8 cellular contexts compared by ENCODE assay signal in genomic region chr20:62793757-62794006, GRCh38. TPM values are rescaled to one million over a fixed set of nuclear protein-coding genes. Genes with fewer than 3 reads are reported as not detected.
A peak's percentile ranks its signal among the peaks of the same experiment; 100 is the strongest.
DNase-seq lines count a peak whose midpoint lies in the region; ATAC-seq and TF ChIP-seq lines count a peak whose summit lies in the region.

No MANE protein-coding gene starts in this region.

- peaks cover 6 to 50% (median 38%) of the 10 kb centered on the region in 9 donors for H3K4me1 ChIP-seq in heart right ventricle
- H3K4me1 ChIP-seq in uterus: peaks cover 0 to 10% of the 10 kb centered on the region in 2 donors

- DNase-seq in heart right ventricle (no peak), cardiac septum (ENCODE audit: low spot score) (no peak), astrocyte of the cerebellum (ENCODE audit: low read depth) (no peak), mesenteric fat pad (ENCODE audit: low spot score) (peak; percentile 92), uterus (no peak), T1000 (lab: John Stamatoyannopoulos, UW) (no peak), mucosa of gallbladder (ENCODE audit: low spot score) (no peak)

- H3K27ac ChIP-seq in heart right ventricle: peak overlapping the region; percentile 35 to 96 (median 89)
- H3K27ac ChIP-seq in uterus: peak overlapping the region; percentile 83 to 96

- H3K9me3 ChIP-seq in heart right ventricle (no peaks in the 10 kb centered on the region), uterus (no peaks in the 10 kb centered on the region)

- no peak for TF ChIP-seq POLR2A in uterus (IDR thresholded peaks at IDR 0.05)

- H3K4me3 ChIP-seq in heart right ventricle: peak overlapping the region in 9 of 10 donors; percentile 16 to 74 (median 42)
- peak overlapping the region; percentile 29 for H3K4me3 ChIP-seq in astrocyte of the cerebellum (ENCODE audit: low read depth, low read length)
- H3K4me3 ChIP-seq in uterus: peak overlapping the region; percentile 37 to 55

- TF ChIP-seq CTCF in heart right ventricle (IDR thresholded peaks at IDR 0.05) (no peak), astrocyte of the cerebellum (IDR thresholded peaks at IDR 0.05; ENCODE audit: low read depth, low read length, missing control alignments) (no peak), uterus (IDR thresholded peaks at IDR 0.05) (no peak)

- 60 to 64% methylated on average over 7 of the region's 7 CpGs for WGBS in heart right ventricle, 2 donors

- in situ Hi-C loops in astrocyte of the cerebellum (cut with HindIII; ENCODE audit: low sequenced_read_pairs): no loop called here

- intact Hi-C loops in heart right ventricle (cut with DNase I): loop anchor here in 9 of 10 donors (2.0 to 10.0 kb wide), 6 partner anchors 126 to 389 kb away; partner anchors contain the start of gene CABLES2 (in 2 of the 9)
- intact Hi-C loops in cardiac septum (cut with DNase I): loop anchor here (5.0 to 10.0 kb wide), 2 partner anchors 291 to 389 kb away; partner anchors contain the start of gene CABLES2
- intact Hi-C loops in uterus (cut with DNase I; ENCODE audit: low total_unique reads): no loop called here

- ATAC-seq in heart right ventricle (no peak), HG03175 (IDR thresholded peaks at IDR 0.05; ENCODE audit: unreplicated experiment) (no peak)

- no peaks in the 10 kb centered on the region for H3K27me3 ChIP-seq in heart right ventricle
- no peaks in the 10 kb centered on the region for H3K27me3 ChIP-seq in uterus

- H3K36me3 ChIP-seq in heart right ventricle: peaks cover 0 to 17% (median 0%) of the 10 kb centered on the region in 9 donors
- H3K36me3 ChIP-seq in uterus: no peaks in the 10 kb centered on the region

RNA-seq across cellular contexts. Expression of gene MRGBP, which starts 2.6 kb away (rescaled TPM):
- 1 to 10 TPM; 6.8 to 10.0 (median 8.1) TPM for total RNA-seq in heart right ventricle
- 10 to 100 TPM in 1 of 2 donors, 1 to 10 TPM in 1; 6.5 to 10.8 TPM for polyA plus RNA-seq in heart right ventricle
- total RNA-seq in cardiac septum: 7.9 TPM
- total RNA-seq in mesenteric fat pad: 7.2 TPM
- total RNA-seq in uterus: 10 to 100 TPM in 2 of 4 donors, 1 to 10 TPM in 2; 2.6 to 19.1 (median 10.3) TPM
- total RNA-seq in mucosa of gallbladder: 8.9 TPM

RNA-seq across cellular contexts. Expression of gene OGFR, which starts 11.0 kb away (rescaled TPM):
- total RNA-seq in heart right ventricle (10 to 100 TPM; 13.0 to 37.5 (median 16.8) TPM), cardiac septum (16.4 TPM), mesenteric fat pad (47.3 TPM), uterus (10 to 100 TPM; 16.5 to 48.7 (median 31.2) TPM), mucosa of gallbladder (50.8 TPM)
- polyA plus RNA-seq in heart right ventricle: 10 to 100 TPM; 17.7 to 34.5 TPM

RNA-seq across cellular contexts. Expression of gene COL9A3, which starts 23.2 kb away (rescaled TPM):
- total RNA-seq in heart right ventricle (1 to 10 TPM in 8 of 10 donors, under 1 TPM in 2; 0.45 to 3.6 (median 1.8) TPM), cardiac septum (0.94 TPM), mesenteric fat pad (0.42 TPM), uterus (10 to 100 TPM in 2 of 4 donors, 1 to 10 TPM in 1, under 1 TPM in 1; 0.59 to 75.4 (median 16.3) TPM), mucosa of gallbladder (3.6 TPM)
- polyA plus RNA-seq in heart right ventricle: 10 to 100 TPM in 1 of 2 donors, 1 to 10 TPM in 1; 4.5 to 15.2 TPM
